Comparison of ENCODE assay signal across 1 cellular context in genomic region chr12:113923251-113923650, GRCh38.
A peak's percentile ranks its signal among the peaks of the same experiment; 100 is the strongest.
TF ChIP-seq lines count a peak whose summit lies in the region.

No MANE protein-coding gene starts in this region.

TF ChIP-seq in H1, 55 proteins besides CTCF, POLR2A, EP300 and RAD21:
- TF ChIP-seq FOSL1 (IDR thresholded peaks at IDR 0.05; ENCODE audit: insufficient read depth, low read depth, low read length) (no peak), SRF (IDR thresholded peaks at IDR 0.05; ENCODE audit: low read depth, low read length) (no peak), SP2 (IDR thresholded peaks at IDR 0.05; ENCODE audit: low read length) (no peak), KDM1A (IDR thresholded peaks at IDR 0.05; ENCODE audit: borderline replicate concordance, low read length) (0 out of 2 replicates have a peak, but pooled peaks have one; percentile 19), BRCA1 (IDR thresholded peaks at IDR 0.05; ENCODE audit: low read depth, low read length) (no peak)
